In genomic region chr16:13554643-13555042, GRCh38 we compare ENCODE assay signal across 8 cellular contexts.
"Had no signal": no experiment of that assay in that cellular context is flagged by ENCODE, and none has a peak within 500 bp of the region (broad histone marks: within the 10 kb centered on the region; RNA-seq: fewer than 3 reads in every experiment).

No MANE protein-coding gene starts in this region.

- H3K27ac ChIP-seq: HL-60, KMS-11 had no signal

- DNase-seq: IMR-90, KBM-7, KG1 had no signal

- H3K4me2 ChIP-seq: KMS-11 had no signal

- H3K9ac ChIP-seq: KMS-11 had no signal

- FAIRE-seq: HepG2, HTR-8/SVneo, K562 had no signal

- ATAC-seq: HepG2, K562 had no signal

- H3K4me3 ChIP-seq: K562 had no signal
